ENCODE assay signal across 23 cellular contexts in genomic region chr3:61771976-61772375, GRCh38.
"Had no signal": no experiment of that assay in that cellular context is flagged by ENCODE, and none has a peak within 500 bp of the region (broad histone marks: within the 10 kb centered on the region; RNA-seq: fewer than 3 reads in every experiment).

No MANE protein-coding gene starts in this region.

- H3K4me1 ChIP-seq: colonic mucosa, spleen had no signal

- H3K27ac ChIP-seq: colonic mucosa, heart left ventricle, psoas muscle, right lobe of liver, spleen, stomach, thoracic aorta had no signal

- ATAC-seq: left lobe of liver; naive thymus-derived CD4-positive, alpha-beta T cell; right lobe of liver; stimulated activated naive B cell treated with anti-CD40 and anti-IgM and Interleukin-4, amounts not matched to agents 10 μg/mL and 1 μg/mL and 100 μg/mL, for 72 hours had no signal

- H3K27me3 ChIP-seq: colonic mucosa, heart left ventricle, right lobe of liver, spleen, stomach had no signal

- H3K36me3 ChIP-seq: colonic mucosa, heart left ventricle, right lobe of liver, spleen, stomach, thoracic aorta had no signal

- DNase-seq: colonic mucosa; dermis blood vessel endothelial cell; effector CD4-positive, alpha-beta T cell; endodermal cell; erythroblast; heart left ventricle; hippocampal formation; mammary epithelial cell; naive thymus-derived CD4-positive, alpha-beta T cell; nephron progenitor cell; retina; right lobe of liver; spleen; stimulated activated CD4-positive, alpha-beta T cell treated with anti-CD3 and anti-CD28 coated beads, Interleukin-15, amount 100 ng/mL, for 24 hours; stimulated activated CD4-positive, alpha-beta T cell treated with anti-CD3 and anti-CD28 coated beads, Interleukin-1b, Interleukin-23, amount 100 ng/mL, for 48 hours; stimulated activated CD4-positive, alpha-beta T cell treated with anti-CD3 and anti-CD28 coated beads, Interleukin-4, amount 100 ng/mL, for 4 hours; stimulated activated naive B cell treated with anti-CD40 and anti-IgM and Interleukin-4, amounts not matched to agents 10 μg/mL and 1 μg/mL and 100 μg/mL, for 72 hours; stomach; substantia nigra; trophoblast cell had no signal

- H3K4me3 ChIP-seq: colonic mucosa, heart left ventricle, psoas muscle, right lobe of liver, spleen, stomach, thoracic aorta had no signal

- H3K9me3 ChIP-seq: colonic mucosa, heart left ventricle, psoas muscle, right lobe of liver, spleen, stomach, thoracic aorta had no signal
